Comparison of ENCODE assay signal across 1 cellular context in the genomic region with DNA sequence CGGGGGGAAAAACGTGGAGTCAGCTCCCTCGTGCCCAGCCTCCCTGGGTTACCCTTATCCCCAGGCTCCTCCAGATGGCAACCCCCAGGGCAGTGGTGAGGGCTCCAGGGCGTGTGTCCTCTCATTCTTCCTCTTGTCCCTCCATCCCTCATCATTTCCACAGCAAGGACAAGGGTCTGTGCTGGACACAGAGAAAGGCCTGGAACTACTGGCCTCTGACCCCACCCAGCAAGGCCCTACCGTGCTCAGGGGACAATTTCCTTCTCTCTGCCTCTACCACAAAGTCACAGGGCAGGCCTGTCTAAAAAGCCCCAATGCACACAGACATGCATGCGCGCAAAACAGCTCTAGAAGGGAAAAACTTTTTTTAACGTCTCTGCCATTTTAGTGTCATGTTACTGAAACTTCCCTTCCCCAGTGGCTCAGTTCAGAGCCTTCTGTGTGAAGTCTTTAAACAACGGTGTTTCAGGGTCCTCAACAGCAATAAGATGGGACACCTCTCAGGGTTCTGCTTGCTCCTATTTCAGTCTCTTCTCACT.
A peak's percentile ranks its signal among the peaks of the same experiment; 100 is the strongest.
TF ChIP-seq lines count a peak whose summit lies in the region.

No MANE protein-coding gene starts in this region.

TF ChIP-seq in HepG2, 621 proteins besides CTCF, POLR2A, EP300 and RAD21:
- TF ChIP-seq FOXP1 (IDR thresholded peaks at IDR 0.05) = no peak
- no peak for TF ChIP-seq FOXP1 (CRISPR knock-in tag; IDR thresholded peaks at IDR 0.05)
- TF ChIP-seq SIX4 (CRISPR knock-in tag; IDR thresholded peaks at IDR 0.05) = no peak
- TF ChIP-seq ZFP90 (CRISPR knock-in tag; IDR thresholded peaks at IDR 0.05; ENCODE audit: borderline replicate concordance) = no peak
- 0 out of 4 replicates have a peak, but pooled peaks of 1 of the 2 experiments have one; percentile 4 for TF ChIP-seq MAFK (conservative IDR thresholded peaks at IDR 0.05 in 1 of 2, IDR thresholded peaks at IDR 0.05 in 1 of 2; ENCODE audit: low read length in 2 of 2)
- TF ChIP-seq SOX6 (IDR thresholded peaks at IDR 0.05) = no peak
- TF ChIP-seq SOX6 (CRISPR knock-in tag; IDR thresholded peaks at IDR 0.05) = 0 out of 2 replicates have a peak, but pooled peaks have one; percentile 5
- TF ChIP-seq ZNF274 (CRISPR knock-in tag; IDR thresholded peaks at IDR 0.05) = no peak
- TF ChIP-seq KDM5A (IDR thresholded peaks at IDR 0.05; ENCODE audit: borderline replicate concordance, low read length) = no peak
- TF ChIP-seq KDM1A (CRISPR knock-in tag; IDR thresholded peaks at IDR 0.05) = no peak
- TF ChIP-seq, protein P1, sequence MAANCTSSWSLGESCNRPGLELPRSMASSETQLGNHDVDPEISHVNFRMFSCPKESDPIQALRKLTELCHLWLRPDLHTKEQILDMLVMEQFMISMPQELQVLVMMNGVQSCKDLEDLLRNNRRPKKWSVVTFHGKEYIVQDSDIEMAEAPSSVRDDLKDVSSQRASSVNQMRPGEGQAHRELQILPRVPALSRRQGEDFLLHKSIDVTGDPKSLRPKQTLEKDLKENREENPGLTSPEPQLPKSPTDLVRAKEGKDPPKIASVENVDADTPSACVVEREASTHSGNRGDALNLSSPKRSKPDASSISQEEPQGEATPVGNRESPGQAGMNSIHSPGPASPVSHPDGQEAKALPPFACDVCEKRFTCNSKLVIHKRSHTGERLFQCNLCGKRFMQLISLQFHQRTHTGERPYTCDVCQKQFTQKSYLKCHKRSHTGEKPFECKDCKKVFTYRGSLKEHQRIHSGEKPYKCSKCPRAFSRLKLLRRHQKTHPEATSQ (CRISPR knock-in tag; IDR thresholded peaks at IDR 0.05; ENCODE audit: borderline replicate concordance) = no peak
- no peak for TF ChIP-seq ELF4 (CRISPR knock-in tag; IDR thresholded peaks at IDR 0.05; ENCODE audit: borderline replicate concordance)
- TF ChIP-seq ZNF264 (CRISPR knock-in tag; IDR thresholded peaks at IDR 0.05) = no peak
- no peak for TF ChIP-seq ZNF34 (CRISPR knock-in tag; IDR thresholded peaks at IDR 0.05; ENCODE audit: borderline replicate concordance)
